In genomic region chr17:7038025-7038862, GRCh38 we compare ENCODE assay signal across 16 cellular contexts. TPM values are rescaled to one million over a fixed set of nuclear protein-coding genes. Genes with fewer than 3 reads are reported as not detected.
DNase-seq lines count a peak whose midpoint lies in the region; ATAC-seq and TF ChIP-seq lines count a peak whose summit lies in the region.
"Had no signal": no experiment of that assay in that cellular context is flagged by ENCODE, and none has a peak within 500 bp of the region (broad histone marks: within the 10 kb centered on the region; RNA-seq: fewer than 3 reads in every experiment).

No MANE protein-coding gene starts in this region.

- no peak overlapping the region for H3K4ac ChIP-seq in trophoblast cell (ENCODE audit: low read depth, low read length)

- H3K4me3 ChIP-seq in hepatocyte (no peak overlapping the region), trophoblast cell (ENCODE audit: low read depth, low read length) (no peak overlapping the region)
- H3K4me3 ChIP-seq: dorsolateral prefrontal cortex, uterus had no signal

- no peak overlapping the region for H4K12ac ChIP-seq in trophoblast cell (ENCODE audit: low read depth, low read length)

- no peaks in the 10 kb centered on the region for H3K9me3 ChIP-seq in T-helper 17 cell (ENCODE audit: control insufficient read depth, low read length, poor library complexity, severe bottlenecking)
- no peaks in the 10 kb centered on the region for H3K9me3 ChIP-seq in hepatocyte (ENCODE audit: low read depth)
- H3K9me3 ChIP-seq in trophoblast cell (ENCODE audit: insufficient read depth, low read depth, low read length): peaks cover 6% of the 10 kb centered on the region
- H3K9me3 ChIP-seq: uterus had no signal

- H2AK5ac ChIP-seq in trophoblast cell (ENCODE audit: low read length): no peak overlapping the region

- TF ChIP-seq CTCF in hepatocyte (IDR thresholded peaks at IDR 0.05; ENCODE audit: poor library complexity): no peak

- H3K27ac ChIP-seq in hepatocyte: peak overlapping the region; percentile 23
- H3K27ac ChIP-seq in trophoblast cell (ENCODE audit: low read depth, low read length): no peak overlapping the region
- H3K27ac ChIP-seq: dorsolateral prefrontal cortex, uterus had no signal

- no peaks in the 10 kb centered on the region for H3K9me2 ChIP-seq in hepatocyte (replicated peaks; ENCODE audit: insufficient read depth)

- intact Hi-C loops in activated naive CD4-positive, alpha-beta T cell treated with anti-CD3 and anti-CD28 coated beads for 36 hours (cut with micrococcal nuclease): no loop called here

- no peak overlapping the region for H2BK5ac ChIP-seq in trophoblast cell (ENCODE audit: low read depth, low read length, poor library complexity)

- no peaks in the 10 kb centered on the region for H3K9me3 Mint-ChIP-seq in activated naive CD4-positive, alpha-beta T cell treated with anti-CD3 and anti-CD28 coated beads for 36 hours
- H3K9me3 Mint-ChIP-seq in activated naive CD4-positive, alpha-beta T cell treated with anti-CD3 and anti-CD28 coated beads, Interleukin-2, amount 50 U/mL, for 72 hours: no peaks in the 10 kb centered on the region
- no peaks in the 10 kb centered on the region for H3K9me3 Mint-ChIP-seq in stimulated activated effector memory CD8-positive, alpha-beta T cell treated with anti-CD3 and anti-CD28 coated beads, Interleukin-12 subunit alpha, Interleukin-12 subunit beta, amount 100 ng/mL, for 72 hours

- H3K79me2 ChIP-seq in hepatocyte (peaks cover 9% of the 10 kb centered on the region), trophoblast cell (ENCODE audit: control insufficient read depth, insufficient read depth, low read length, poor library complexity) (peaks cover 8% of the 10 kb centered on the region)

- no peak overlapping the region for H3K27ac Mint-ChIP-seq in activated naive CD4-positive, alpha-beta T cell treated with anti-CD3 and anti-CD28 coated beads for 36 hours
- H3K27ac Mint-ChIP-seq in activated naive CD4-positive, alpha-beta T cell treated with anti-CD3 and anti-CD28 coated beads, Interleukin-2, amount 50 U/mL, for 72 hours: peak overlapping the region in 1 of 2 donors; percentile 1
- H3K27ac Mint-ChIP-seq in T-helper 17 cell: peak overlapping the region; percentile 47
- H3K27ac Mint-ChIP-seq in stimulated activated effector memory CD8-positive, alpha-beta T cell treated with anti-CD3 and anti-CD28 coated beads, Interleukin-12 subunit alpha, Interleukin-12 subunit beta, amount 100 ng/mL, for 72 hours: peak overlapping the region; percentile 65

- no peaks in the 10 kb centered on the region for H3K27me3 Mint-ChIP-seq in activated naive CD4-positive, alpha-beta T cell treated with anti-CD3 and anti-CD28 coated beads for 36 hours (ENCODE audit: low read depth)
- no peaks in the 10 kb centered on the region for H3K27me3 Mint-ChIP-seq in T-helper 17 cell

- no peak overlapping the region for H2BK12ac ChIP-seq in trophoblast cell (ENCODE audit: low read length)

- H3K36me3 Mint-ChIP-seq in activated naive CD4-positive, alpha-beta T cell treated with anti-CD3 and anti-CD28 coated beads for 36 hours (ENCODE audit: low read depth): peaks cover 3% of the 10 kb centered on the region
- H3K36me3 Mint-ChIP-seq in activated naive CD4-positive, alpha-beta T cell treated with anti-CD3 and anti-CD28 coated beads, Interleukin-2, amount 50 U/mL, for 72 hours: peaks cover 0 to 4% of the 10 kb centered on the region in 2 donors
- H3K36me3 Mint-ChIP-seq in T-helper 17 cell (ENCODE audit: low read depth): no peaks in the 10 kb centered on the region
- H3K36me3 Mint-ChIP-seq in stimulated activated effector memory CD8-positive, alpha-beta T cell treated with anti-CD3 and anti-CD28 coated beads, Interleukin-12 subunit alpha, Interleukin-12 subunit beta, amount 100 ng/mL, for 72 hours: peaks cover 26% of the 10 kb centered on the region

- H3K23ac ChIP-seq in trophoblast cell (ENCODE audit: low read length): no peak overlapping the region

- ATAC-seq in activated naive CD4-positive, alpha-beta T cell treated with anti-CD3 and anti-CD28 coated beads, Interleukin-2, amount 50 U/mL, for 72 hours: no peak
- ATAC-seq in T-helper 17 cell: no peak
- ATAC-seq in stimulated activated effector memory CD8-positive, alpha-beta T cell treated with anti-CD3 and anti-CD28 coated beads, Interleukin-12 subunit alpha, Interleukin-12 subunit beta, amount 100 ng/mL, for 72 hours: no peak

- no peak overlapping the region for H2BK120ac ChIP-seq in trophoblast cell (ENCODE audit: insufficient read depth, low read length, poor library complexity)

- peaks cover 12% of the 10 kb centered on the region for H3K79me1 ChIP-seq in trophoblast cell (ENCODE audit: low read length)

- peak overlapping the region; percentile 11 for H3K4me3 Mint-ChIP-seq in activated naive CD4-positive, alpha-beta T cell treated with anti-CD3 and anti-CD28 coated beads for 36 hours
- H3K4me3 Mint-ChIP-seq in T-helper 17 cell: no peak overlapping the region
- H3K4me3 Mint-ChIP-seq in stimulated activated effector memory CD8-positive, alpha-beta T cell treated with anti-CD3 and anti-CD28 coated beads, Interleukin-12 subunit alpha, Interleukin-12 subunit beta, amount 100 ng/mL, for 72 hours: peak overlapping the region; percentile 95

- H3K14ac ChIP-seq in trophoblast cell (ENCODE audit: low read length): no peak overlapping the region

- H4K8ac ChIP-seq in trophoblast cell (ENCODE audit: low read depth, low read length): no peak overlapping the region

- H3K4me1 ChIP-seq in hepatocyte (ENCODE audit: insufficient read depth): peaks cover 17% of the 10 kb centered on the region
- H3K4me1 ChIP-seq in trophoblast cell (ENCODE audit: control insufficient read depth in 1 of 2, insufficient read depth in 2 of 2, low read length in 2 of 2): peaks cover 15 to 29% of the 10 kb centered on the region in 2 experiments

- H3K36me3 ChIP-seq in hepatocyte (replicated peaks; ENCODE audit: insufficient read depth, low read depth): no peaks in the 10 kb centered on the region
- H3K36me3 ChIP-seq in trophoblast cell (ENCODE audit: control insufficient read depth in 1 of 2, insufficient read depth in 2 of 2, low read length in 2 of 2): peaks cover 2 to 3% of the 10 kb centered on the region in 2 experiments
- H3K36me3 ChIP-seq: uterus had no signal

- H3K9ac ChIP-seq in trophoblast cell (ENCODE audit: low read length): no peak overlapping the region

- no peak for DNase-seq in activated naive CD4-positive, alpha-beta T cell treated with anti-CD3 and anti-CD28 coated beads for 36 hours
- DNase-seq in activated naive CD4-positive, alpha-beta T cell treated with anti-CD3 and anti-CD28 coated beads, Interleukin-2, amount 50 U/mL, for 72 hours (ENCODE audit: low spot score in 2 of 2): no peak
- DNase-seq in T-helper 17 cell (no peak), hepatocyte (ENCODE audit: low spot score) (no peak), trophoblast cell (no peak), NOMO-1 (lab: John Stamatoyannopoulos, UW; ENCODE audit: unreplicated experiment in 2 of 2) (no peak), UCSD-AML1 (lab: John Stamatoyannopoulos, UW; ENCODE audit: unreplicated experiment) (no peak)
- DNase-seq in stimulated activated effector memory CD8-positive, alpha-beta T cell treated with anti-CD3 and anti-CD28 coated beads, Interleukin-12 subunit alpha, Interleukin-12 subunit beta, amount 100 ng/mL, for 72 hours (ENCODE audit: low spot score in 2 of 2): no peak
- DNase-seq: activated CD4-positive, alpha-beta T cell treated with anti-CD3 and anti-CD28 coated beads, Interleukin-2, amount 50 U/mL, for 48 hours; amniotic stem cell; dorsolateral prefrontal cortex; Kasumi-1; midbrain; NCI-H1930; stimulated activated CD4-positive, alpha-beta T cell treated with anti-CD3 and anti-CD28 coated beads, Interleukin-2, amount 100 ng/mL, for 24 hours; uterus had no signal

- H3K18ac ChIP-seq in trophoblast cell (ENCODE audit: low read length): no peak overlapping the region

- H4K20me1 ChIP-seq in hepatocyte (ENCODE audit: insufficient read depth, poor library complexity, severe bottlenecking): no peaks in the 10 kb centered on the region

- peaks cover 46% of the 10 kb centered on the region for H3K4me1 Mint-ChIP-seq in activated naive CD4-positive, alpha-beta T cell treated with anti-CD3 and anti-CD28 coated beads for 36 hours (ENCODE audit: low read depth)
- H3K4me1 Mint-ChIP-seq in T-helper 17 cell: peaks cover 42% of the 10 kb centered on the region
- H3K4me1 Mint-ChIP-seq in stimulated activated effector memory CD8-positive, alpha-beta T cell treated with anti-CD3 and anti-CD28 coated beads, Interleukin-12 subunit alpha, Interleukin-12 subunit beta, amount 100 ng/mL, for 72 hours: peaks cover 65% of the 10 kb centered on the region

- WGBS in hepatocyte (ENCODE audit: low lambda C conversion rate, missing lambda C conversion rate): 86% methylated on average over 19 of the region's 19 CpGs
- no CpG with 5 or more reads among the region's 19 CpGs for WGBS in trophoblast cell (ENCODE audit: extremely low coverage, insufficient coverage, insufficient read length)

- peak overlapping the region; percentile 89 for H3K4me2 ChIP-seq in hepatocyte
- no peak overlapping the region for H3K4me2 ChIP-seq in trophoblast cell (ENCODE audit: low read length)

- H3K27me3 ChIP-seq in hepatocyte (peaks cover 12% of the 10 kb centered on the region), trophoblast cell (ENCODE audit: insufficient read depth, low read length) (peaks cover 17% of the 10 kb centered on the region)

- no peak overlapping the region for H4K91ac ChIP-seq in trophoblast cell (ENCODE audit: low read depth, low read length)

- no peak overlapping the region for H2AFZ ChIP-seq in hepatocyte
- no peak overlapping the region for H2AFZ ChIP-seq in trophoblast cell (ENCODE audit: insufficient read depth, low read length, poor library complexity)

- CTCF ChIA-PET in activated naive CD4-positive, alpha-beta T cell treated with anti-CD3 and anti-CD28 coated beads for 36 hours (lab: Charles Lee): interaction anchor here (0.6 to 5.7 kb wide), 8 partner anchors 7 to 140 kb away, joined by 3 to 37 read pairs (median 4); partner anchors contain the start of gene BCL6B

RNA-seq across cellular contexts. Expression of gene SLC16A13, which starts 2.4 kb away (rescaled TPM):
- total RNA-seq in activated naive CD4-positive, alpha-beta T cell treated with anti-CD3 and anti-CD28 coated beads for 36 hours: 1 to 10 TPM; 4.1 to 5.3 TPM
- 10 to 100 TPM in 1 of 2 donors, 1 to 10 TPM in 1; 5.0 to 10.5 TPM for total RNA-seq in activated naive CD4-positive, alpha-beta T cell treated with anti-CD3 and anti-CD28 coated beads, Interleukin-2, amount 50 U/mL, for 72 hours
- total RNA-seq in T-helper 17 cell (1 to 10 TPM; 3.3 to 4.6 TPM), hepatocyte (6.2 TPM in 2 replicates)
- 18.8 and 21.1 TPM in 2 replicates for polyA plus RNA-seq in hepatocyte
- polyA plus RNA-seq in trophoblast cell (2013): 23.2 and 24.9 TPM in 2 replicates

RNA-seq across cellular contexts. Expression of gene SLC16A11, which starts 5.6 kb away (rescaled TPM):
- under 1 TPM; 0.30 to 0.64 TPM for total RNA-seq in activated naive CD4-positive, alpha-beta T cell treated with anti-CD3 and anti-CD28 coated beads for 36 hours
- 1 to 10 TPM in 1 of 2 donors, under 1 TPM in 1; 0.30 to 1.1 TPM for total RNA-seq in activated naive CD4-positive, alpha-beta T cell treated with anti-CD3 and anti-CD28 coated beads, Interleukin-2, amount 50 U/mL, for 72 hours
- total RNA-seq in T-helper 17 cell (under 1 TPM in 1 of 2 donors, not detected in 1; 0.40 TPM), hepatocyte (0.93 TPM in 1 of 2 replicates, not detected in the other)
- polyA plus RNA-seq in hepatocyte: 2.4 and 3.6 TPM in 2 replicates
- polyA plus RNA-seq in trophoblast cell (2013): 0.51 and 0.96 TPM in 2 replicates

RNA-seq across cellular contexts. Expression of gene BCL6B, which starts 15.4 kb away (rescaled TPM):
- under 1 TPM; 0.62 to 0.74 TPM for total RNA-seq in activated naive CD4-positive, alpha-beta T cell treated with anti-CD3 and anti-CD28 coated beads for 36 hours
- under 1 TPM; 0.59 to 0.86 TPM for total RNA-seq in activated naive CD4-positive, alpha-beta T cell treated with anti-CD3 and anti-CD28 coated beads, Interleukin-2, amount 50 U/mL, for 72 hours
- total RNA-seq in T-helper 17 cell: under 1 TPM in 1 of 2 donors, not detected in 1; 0.17 TPM
- 0.53 and 1.1 TPM in 2 replicates for total RNA-seq in hepatocyte
- 0.95 and 1.1 TPM in 2 replicates for polyA plus RNA-seq in hepatocyte
- 0.14 and 0.31 TPM in 2 replicates for polyA plus RNA-seq in trophoblast cell (2013)

RNA-seq across cellular contexts. Expression of gene RNASEK, which starts 25.8 kb away (rescaled TPM):
- total RNA-seq in activated naive CD4-positive, alpha-beta T cell treated with anti-CD3 and anti-CD28 coated beads for 36 hours: 100 to 1,000 TPM; 120 to 130 TPM
- 100 to 1,000 TPM; 127 to 217 TPM for total RNA-seq in activated naive CD4-positive, alpha-beta T cell treated with anti-CD3 and anti-CD28 coated beads, Interleukin-2, amount 50 U/mL, for 72 hours
- total RNA-seq in T-helper 17 cell (100 to 1,000 TPM; 141 to 150 TPM), hepatocyte (309 and 434 TPM in 2 replicates)
- polyA plus RNA-seq in hepatocyte: 889 and 995 TPM in 2 replicates
- 628 and 654 TPM in 2 replicates for polyA plus RNA-seq in trophoblast cell (2013)

RNA-seq across cellular contexts. Expression of gene CLEC10A, which starts 41.8 kb away (rescaled TPM):
- not detected for total RNA-seq in activated naive CD4-positive, alpha-beta T cell treated with anti-CD3 and anti-CD28 coated beads for 36 hours
- total RNA-seq in activated naive CD4-positive, alpha-beta T cell treated with anti-CD3 and anti-CD28 coated beads, Interleukin-2, amount 50 U/mL, for 72 hours: not detected
- 1 to 10 TPM in 1 of 2 donors, under 1 TPM in 1; 0.40 to 7.1 TPM for total RNA-seq in T-helper 17 cell
- total RNA-seq in hepatocyte: 0.24 and 0.37 TPM in 2 replicates
- 0.17 and 0.21 TPM in 2 replicates for polyA plus RNA-seq in hepatocyte
- not detected in 2 replicates for polyA plus RNA-seq in trophoblast cell (2013)
